ENCODE assay signal across 12 cellular contexts in the genomic region with DNA sequence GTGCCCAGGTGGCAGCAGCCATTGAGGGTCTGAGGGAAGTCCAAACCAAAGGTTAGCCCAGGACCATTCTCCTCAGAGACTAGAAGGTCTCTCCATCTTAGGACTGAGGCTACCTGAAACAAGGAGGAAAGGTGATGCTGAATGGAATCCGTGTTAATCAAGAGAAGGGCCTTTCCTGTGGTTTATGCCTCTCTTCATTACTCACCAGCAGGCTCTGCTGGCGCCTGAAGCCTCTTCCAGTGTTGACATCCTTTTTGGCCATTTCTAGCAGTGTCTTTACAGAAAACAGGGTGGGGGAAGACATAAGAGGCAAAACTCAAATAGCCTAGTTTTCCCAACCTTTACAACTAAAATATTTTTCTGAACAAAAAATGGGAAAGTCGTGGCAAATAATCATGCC.
DNase-seq lines count a peak whose midpoint lies in the region; ATAC-seq, FAIRE-seq and TF ChIP-seq lines count a peak whose summit lies in the region.
"Had no signal": no experiment of that assay in that cellular context is flagged by ENCODE, and none has a peak within 500 bp of the region (broad histone marks: within the 10 kb centered on the region; RNA-seq: fewer than 3 reads in every experiment).

No MANE protein-coding gene starts in this region.

- DNase-seq in HFFc6 (peak; percentile 23), SJCRH30 (no peak), fibroblast of lung (ENCODE audit: low read depth in 2 of 2) (peak in 1 of 2 donors; percentile 82), urothelium cell line (ENCODE audit: low spot score) (peak; percentile 53), HuH-7 (ENCODE audit: low spot score) (no peak)
- DNase-seq: activated CD4-positive, alpha-beta T cell treated with anti-CD3 and anti-CD28 coated beads for 1 hour; Caco-2; effector CD4-positive, alpha-beta T cell; heart left ventricle; NCI-H2081 had no signal

- H3K4me3 ChIP-seq in SJCRH30 (no peak overlapping the region), fibroblast of lung (replicated peaks in 1 of 4; ENCODE audit: control extremely low read depth in 1 of 4, insufficient read depth in 1 of 4, low read depth in 3 of 4, low read length in 4 of 4) (no peak overlapping the region)

- H3K4me2 ChIP-seq in fibroblast of lung (ENCODE audit: extremely low read depth, insufficient read depth, low read length): no peak overlapping the region

- H3K9ac ChIP-seq in fibroblast of lung (ENCODE audit: insufficient read depth, low read length): no peak overlapping the region

- peak overlapping the region; percentile 91; the same call in 1 of the 2 replicates for H3K27ac Mint-ChIP-seq in HFFc6
- H3K27ac Mint-ChIP-seq in stimulated activated memory B cell treated with anti-CD40 and anti-IgM and Interleukin-4, amounts not matched to agents 10 μg/mL and 1 μg/mL and 100 μg/mL, for 72 hours: no peak overlapping the region

- no peak for ATAC-seq in stimulated activated memory B cell treated with anti-CD40 and anti-IgM and Interleukin-4, amounts not matched to agents 10 μg/mL and 1 μg/mL and 100 μg/mL, for 72 hours
- ATAC-seq in GM19463 (IDR thresholded peaks at IDR 0.05; ENCODE audit: unreplicated experiment): no peak
- ATAC-seq: heart left ventricle had no signal

- H3K9me3 ChIP-seq in SJCRH30 (replicated peaks) (no peaks in the 10 kb centered on the region), fibroblast of lung (ENCODE audit: control insufficient read depth, insufficient read depth, low read depth, low read length) (no peaks in the 10 kb centered on the region)
- H3K9me3 ChIP-seq: Caco-2, heart left ventricle had no signal

- peak overlapping the region; percentile 75; the same call in 1 of the 2 replicates for H3K4me3 Mint-ChIP-seq in HFFc6
- no peak overlapping the region for H3K4me3 Mint-ChIP-seq in stimulated activated memory B cell treated with anti-CD40 and anti-IgM and Interleukin-4, amounts not matched to agents 10 μg/mL and 1 μg/mL and 100 μg/mL, for 72 hours

- H3K4me1 ChIP-seq in SJCRH30 (peaks cover 22% of the 10 kb centered on the region), fibroblast of lung (ENCODE audit: control insufficient read depth, extremely low read depth, insufficient read depth, low read length) (peaks cover 10% of the 10 kb centered on the region)

- H3K36me3 ChIP-seq in SJCRH30 (no peaks in the 10 kb centered on the region), fibroblast of lung (ENCODE audit: control insufficient read depth, insufficient read depth, low read length) (no peaks in the 10 kb centered on the region)
- H3K36me3 ChIP-seq: heart left ventricle had no signal

- H2AFZ ChIP-seq in fibroblast of lung (ENCODE audit: low read length): no peak overlapping the region

- H3K27me3 ChIP-seq in SJCRH30 (no peaks in the 10 kb centered on the region), fibroblast of lung (ENCODE audit: control insufficient read depth, insufficient read depth, low read length) (no peaks in the 10 kb centered on the region)

- H3K9me3 Mint-ChIP-seq in HFFc6: no peaks in the 10 kb centered on the region
- H3K9me3 Mint-ChIP-seq in stimulated activated memory B cell treated with anti-CD40 and anti-IgM and Interleukin-4, amounts not matched to agents 10 μg/mL and 1 μg/mL and 100 μg/mL, for 72 hours: no peaks in the 10 kb centered on the region

- FAIRE-seq in urothelium cell line (lab: Jason Lieb, UNC): no peak

- H3K27ac ChIP-seq in SJCRH30 (peak overlapping the region; percentile 72), fibroblast of lung (ENCODE audit: insufficient read depth, low read length) (peak overlapping the region; percentile 82)
- H3K27ac ChIP-seq: heart left ventricle had no signal

- peaks cover 63% of the 10 kb centered on the region for H3K4me1 Mint-ChIP-seq in HFFc6 (ENCODE audit: low read depth)
- H3K4me1 Mint-ChIP-seq in stimulated activated memory B cell treated with anti-CD40 and anti-IgM and Interleukin-4, amounts not matched to agents 10 μg/mL and 1 μg/mL and 100 μg/mL, for 72 hours: peaks cover 5% of the 10 kb centered on the region

- no peaks in the 10 kb centered on the region for H3K79me2 ChIP-seq in fibroblast of lung (ENCODE audit: control insufficient read depth, insufficient read depth, low read length)

- H3K36me3 Mint-ChIP-seq in HFFc6 (ENCODE audit: low read depth): no peaks in the 10 kb centered on the region
- no peaks in the 10 kb centered on the region for H3K36me3 Mint-ChIP-seq in stimulated activated memory B cell treated with anti-CD40 and anti-IgM and Interleukin-4, amounts not matched to agents 10 μg/mL and 1 μg/mL and 100 μg/mL, for 72 hours

- no peak for TF ChIP-seq CTCF in HFFc6 (IDR thresholded peaks at IDR 0.05)
- TF ChIP-seq CTCF in fibroblast of lung (conservative IDR thresholded peaks at IDR 0.05 in 1 of 2, IDR thresholded peaks at IDR 0.05 in 1 of 2; ENCODE audit: low read depth in 1 of 2, low read length in 2 of 2): no peak

- no peaks in the 10 kb centered on the region for H4K20me1 ChIP-seq in fibroblast of lung (ENCODE audit: control insufficient read depth, extremely low read depth, insufficient read depth, low read length)

- no peaks in the 10 kb centered on the region for H3K27me3 Mint-ChIP-seq in HFFc6 (ENCODE audit: insufficient read depth)
- H3K27me3 Mint-ChIP-seq in stimulated activated memory B cell treated with anti-CD40 and anti-IgM and Interleukin-4, amounts not matched to agents 10 μg/mL and 1 μg/mL and 100 μg/mL, for 72 hours: peaks cover 24% of the 10 kb centered on the region

Comparison
In these comparisons a context has a peak if more than half of its experiments do, and no peak if none do; other contexts are left out.
1. DNase-seq: peak in HFFc6 (single experiment) and urothelium cell line (single experiment); none in SJCRH30 (0 of 2) and HuH-7 (single experiment).